ENCODE assay signal across 9 cellular contexts in the genomic region with DNA sequence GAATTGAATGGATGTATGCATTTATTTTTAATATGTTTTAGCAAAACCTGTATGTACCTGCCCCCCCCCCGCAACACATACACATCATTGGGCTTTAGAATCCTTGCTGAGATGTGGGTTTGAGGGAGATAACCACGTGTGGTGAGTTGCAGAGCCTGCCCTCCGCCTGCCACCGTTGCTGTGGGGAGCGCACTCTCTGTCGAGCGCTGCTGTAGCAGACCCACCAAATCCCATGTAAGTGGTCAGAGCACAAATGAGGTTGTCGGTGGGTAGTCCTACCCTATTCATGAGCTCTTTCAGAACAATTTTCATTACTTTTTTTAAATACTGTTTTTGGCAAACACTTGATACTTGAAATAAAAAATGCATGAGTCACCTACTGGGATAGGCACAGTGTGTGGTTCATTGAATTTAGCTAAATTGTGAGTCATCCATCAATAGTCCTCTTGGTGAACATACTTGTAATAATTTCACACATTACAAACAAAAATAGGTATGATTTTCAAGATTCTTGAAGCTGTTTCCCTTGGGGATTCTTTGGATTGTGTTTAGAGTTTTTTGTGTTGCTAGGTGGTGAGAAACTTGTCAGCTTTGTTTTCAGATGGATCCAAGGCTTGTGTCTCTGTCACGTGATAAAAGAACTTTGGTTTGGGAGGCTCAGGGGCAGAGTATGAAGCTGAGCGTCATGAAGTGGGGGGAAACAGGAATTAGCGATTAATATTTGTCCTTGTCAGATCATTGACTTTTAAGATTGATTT.
DNase-seq lines count a peak whose midpoint lies in the region; ATAC-seq, FAIRE-seq and TF ChIP-seq lines count a peak whose summit lies in the region.
"Had no signal": no experiment of that assay in that cellular context is flagged by ENCODE, and none has a peak within 500 bp of the region (broad histone marks: within the 10 kb centered on the region; RNA-seq: fewer than 3 reads in every experiment).

No MANE protein-coding gene starts in this region.

- TF ChIP-seq CTCF in AG09309 (IDR thresholded peaks at IDR 0.05; ENCODE audit: control insufficient read depth, insufficient read depth, low read depth, low read length, missing control alignments): no peak
- TF ChIP-seq CTCF in keratinocyte (optimal IDR thresholded peaks at IDR 0.05 in 1 of 3, IDR thresholded peaks at IDR 0.05 in 1 of 3, conservative IDR thresholded peaks at IDR 0.05 in 1 of 3; ENCODE audit: extremely low read depth in 1 of 3, insufficient read depth in 2 of 3, low read length in 3 of 3): no peak

- dilution Hi-C loops in keratinocyte (cut with MboI; ENCODE audit: extremely low pct_ligation_motif_present, low sequenced_read_pairs): no loop called here

- H3K27me3 ChIP-seq in keratinocyte (ENCODE audit: control insufficient read depth, extremely low read depth, insufficient read depth, low read length): no peaks in the 10 kb centered on the region

- peak; percentile 5 for FAIRE-seq in keratinocyte (lab: Jason Lieb, UNC)

- DNase-seq in AG09309 (ENCODE audit: low read depth) (peak; percentile 17), RPMI7951 (ENCODE audit: low read depth) (peak; percentile 5), keratinocyte (ENCODE audit: low read depth, low spot score) (peak; percentile 50), mucosa of gallbladder (ENCODE audit: low spot score) (no peak), KBM-7 (no peak), midbrain (lab: John Stamatoyannopoulos, UW) (no peak)

- H3K4me3 ChIP-seq in AG09309 (ENCODE audit: control insufficient read depth, low read depth, low read length) (no peak overlapping the region), keratinocyte (ENCODE audit: control insufficient read depth in 2 of 3, extremely low read depth in 1 of 3, insufficient read depth in 2 of 3, low read depth in 1 of 3, low read length in 3 of 3) (peak overlapping the region in 2 of 3 experiments; percentile 8 to 43)

- peaks cover 35% of the 10 kb centered on the region for H3K4me1 ChIP-seq in keratinocyte (ENCODE audit: control insufficient read depth, extremely low read depth, insufficient read depth, low read length)

- H3K79me2 ChIP-seq in keratinocyte (ENCODE audit: control insufficient read depth, insufficient read depth, low read length): no peaks in the 10 kb centered on the region

- H2AFZ ChIP-seq in keratinocyte (ENCODE audit: control insufficient read depth, low read length): peak overlapping the region; percentile 27

- H3K36me3 ChIP-seq in keratinocyte (ENCODE audit: control insufficient read depth in 2 of 2, extremely low read depth in 1 of 2, insufficient read depth in 2 of 2, low read length in 2 of 2): no peaks in the 10 kb centered on the region

- no peaks in the 10 kb centered on the region for H4K20me1 ChIP-seq in keratinocyte (ENCODE audit: control insufficient read depth, extremely low read depth, insufficient read depth, low read length)

- in situ Hi-C loops in KBM-7 (cut with MboI; ENCODE audit: low pct_unique_long_range_greater_than_20kb, low sequenced_read_pairs): no loop called here

- peak overlapping the region; percentile 78 for H3K27ac ChIP-seq in keratinocyte (ENCODE audit: control insufficient read depth, insufficient read depth, low read length)
- H3K27ac ChIP-seq: KMS-11 had no signal

- peak overlapping the region; percentile 24 for H3K9ac ChIP-seq in keratinocyte (ENCODE audit: control insufficient read depth, extremely low read depth, insufficient read depth, low read length)
- H3K9ac ChIP-seq: KMS-11 had no signal

- H3K9me1 ChIP-seq in keratinocyte (ENCODE audit: control insufficient read depth, extremely low read depth, insufficient read depth, low read length): no peaks in the 10 kb centered on the region

- no peaks in the 10 kb centered on the region for H3K9me3 ChIP-seq in keratinocyte (ENCODE audit: control insufficient read depth, low read depth, low read length)

- peak overlapping the region; percentile 81 for H3K4me2 ChIP-seq in keratinocyte (ENCODE audit: control insufficient read depth, extremely low read depth, insufficient read depth, low read depth, low read length)
- H3K4me2 ChIP-seq: KMS-11 had no signal

- peak; percentile 5 for ATAC-seq in GM21786 (IDR thresholded peaks at IDR 0.05; ENCODE audit: unreplicated experiment)
- no peak for ATAC-seq in GM18502 (IDR thresholded peaks at IDR 0.05; ENCODE audit: poor library complexity, unreplicated experiment)

Comparison
In these comparisons a context has a peak if more than half of its experiments do, and no peak if none do; other contexts are left out.
1. DNase-seq: peak in AG09309 (single experiment), RPMI7951 (single experiment) and keratinocyte (single experiment); none in mucosa of gallbladder (single experiment), KBM-7 (single experiment) and midbrain (single experiment).